In genomic region chr12:45959728-45960127, GRCh38 we compare ENCODE assay signal across 26 cellular contexts.
"Had no signal": no experiment of that assay in that cellular context is flagged by ENCODE, and none has a peak within 500 bp of the region (broad histone marks: within the 10 kb centered on the region; RNA-seq: fewer than 3 reads in every experiment).

No MANE protein-coding gene starts in this region.

- DNase-seq: activated B cell treated with CpG ODN at 0.5 μM for 24 hours; activated CD8-positive, alpha-beta memory T cell treated with anti-CD3 and anti-CD28 coated beads, Interleukin-2, amount 10 ng/mL, durations not matched to agents 7 days and 5 days; activated CD8-positive, alpha-beta T cell treated with anti-CD3 and anti-CD28 coated beads, Interleukin-2, amount 10 ng/mL, durations not matched to agents 7 days and 5 days; activated effector memory CD4-positive, alpha-beta T cell treated with Interleukin-2 at 50 U/mL for 16 hours; activated naive CD4-positive, alpha-beta T cell treated with anti-CD3 and anti-CD28 coated beads, Interleukin-2, amount 10 ng/mL, durations not matched to agents 7 days and 5 days; amniotic stem cell; caudate nucleus; endodermal cell; foreskin fibroblast; heart right ventricle; kidney glomerular epithelial cell; left lung; naive B cell; nucleus accumbens; pancreas; retina; stimulated activated CD4-positive, alpha-beta T cell treated with anti-CD3 and anti-CD28 coated beads, Interleukin-4, amount 100 ng/mL, for 24 hours; T-cell; trophoblast cell had no signal

- H3K4me3 ChIP-seq: heart right ventricle, left lung, lung, pancreas, prostate gland, skin epidermis had no signal

- H3K4me1 ChIP-seq: pancreas, prostate gland had no signal

- H3K27ac ChIP-seq: left lung, pancreas, prostate gland, skin epidermis had no signal

- H3K27me3 ChIP-seq: heart right ventricle, left lung, pancreas had no signal

- ATAC-seq: activated CD8-positive, alpha-beta memory T cell treated with anti-CD3 and anti-CD28 coated beads, Interleukin-2, amount 10 ng/mL, durations not matched to agents 7 days and 5 days; activated CD8-positive, alpha-beta T cell treated with anti-CD3 and anti-CD28 coated beads, Interleukin-2, amount 10 ng/mL, durations not matched to agents 7 days and 5 days; esophagus mucosa; left lung; pancreas; sciatic nerve; stimulated activated effector memory CD8-positive, alpha-beta T cell treated with anti-CD3 and anti-CD28 coated beads, Interleukin-12 subunit alpha, Interleukin-12 subunit beta, amount 100 ng/mL, for 72 hours; T-cell had no signal

- H3K9me3 ChIP-seq: left lung, pancreas, prostate gland, thoracic aorta had no signal
